Comparison of ENCODE assay signal across 9 cellular contexts in genomic region chr3:12770816-12771215, GRCh38. TPM values are rescaled to one million over a fixed set of nuclear protein-coding genes. Genes with fewer than 3 reads are reported as not detected.
"Had no signal": no experiment of that assay in that cellular context is flagged by ENCODE, and none has a peak within 500 bp of the region (broad histone marks: within the 10 kb centered on the region; RNA-seq: fewer than 3 reads in every experiment).

No MANE protein-coding gene starts in this region.

RNA-seq across cellular contexts. Expression of gene TMEM40, which starts 11.8 kb away (rescaled TPM):
- total RNA-seq: stomach, subcutaneous adipose tissue, temporal lobe, thoracic aorta, thyroid gland, tibial nerve, transverse colon, upper lobe of right lung, uterus had no signal
